Comparison of ENCODE assay signal across 9 cellular contexts in the genomic region with DNA sequence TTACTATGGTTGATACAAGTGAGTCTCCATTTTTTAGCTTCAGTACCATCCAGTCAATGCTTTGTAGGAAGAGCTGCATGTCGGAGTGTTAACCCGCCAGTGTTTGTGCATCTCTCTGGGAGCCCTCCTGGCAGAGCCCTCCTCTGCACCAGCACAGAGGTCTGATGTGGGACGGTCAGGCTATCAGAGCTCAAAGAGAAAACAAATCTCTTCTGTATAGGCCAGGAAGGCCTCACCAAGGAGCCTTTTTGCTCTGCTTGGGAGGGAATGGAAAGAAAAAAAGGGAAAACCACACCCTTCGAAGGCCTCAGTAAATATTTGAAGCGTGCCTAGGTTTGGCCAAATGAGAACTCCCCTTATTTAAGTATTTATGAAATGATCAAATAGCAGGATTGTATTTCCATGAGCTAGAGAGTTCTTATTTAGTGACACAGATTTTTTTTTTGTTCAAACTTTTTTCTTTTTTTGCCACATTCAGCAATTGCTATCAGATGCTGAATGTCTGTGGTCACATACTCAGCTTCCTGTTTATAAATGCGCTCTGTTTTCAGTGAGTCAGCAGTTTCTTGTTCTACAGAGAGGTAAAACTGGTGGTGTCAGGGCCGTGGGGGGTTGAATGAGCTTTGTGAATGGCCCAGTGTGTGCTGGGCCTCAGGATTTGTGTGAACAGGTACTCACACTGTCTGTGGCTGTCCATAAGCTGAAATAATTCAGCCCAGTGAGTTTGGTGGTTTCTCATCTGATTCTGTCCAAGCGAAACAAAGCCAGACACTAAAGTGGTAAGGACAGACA.
DNase-seq lines count a peak whose midpoint lies in the region; ATAC-seq and TF ChIP-seq lines count a peak whose summit lies in the region.
"Had no signal": no experiment of that assay in that cellular context is flagged by ENCODE, and none has a peak within 500 bp of the region (broad histone marks: within the 10 kb centered on the region; RNA-seq: fewer than 3 reads in every experiment).

No MANE protein-coding gene starts in this region.

- peak; percentile 61 for ATAC-seq in aorta (ENCODE audit: low FRiP score)

- H4K20me1 ChIP-seq in DOHH2 (ENCODE audit: control insufficient read depth, insufficient read depth, low read depth, low read length) (no peaks in the 10 kb centered on the region), fibroblast of lung (ENCODE audit: control insufficient read depth, extremely low read depth, insufficient read depth, low read length) (no peaks in the 10 kb centered on the region), osteoblast (ENCODE audit: insufficient read depth, low read length) (no peaks in the 10 kb centered on the region)

- no peaks in the 10 kb centered on the region for H3K9me3 ChIP-seq in DOHH2 (ENCODE audit: control insufficient read depth, insufficient read depth, low read length)
- no peaks in the 10 kb centered on the region for H3K9me3 ChIP-seq in fibroblast of lung (ENCODE audit: control insufficient read depth, insufficient read depth, low read depth, low read length)
- no peaks in the 10 kb centered on the region for H3K9me3 ChIP-seq in osteoblast (ENCODE audit: low read depth, low read length)
- no peaks in the 10 kb centered on the region for H3K9me3 ChIP-seq in aorta (ENCODE audit: control insufficient read depth, low read length)

- no peaks in the 10 kb centered on the region for H3F3A ChIP-seq in DOHH2 (ENCODE audit: control insufficient read depth, insufficient read depth)

- DNase-seq in H4 (ENCODE audit: low spot score) (peak; percentile 99), MV-4-11 (lab: John Stamatoyannopoulos, UW) (peak; percentile 78), fibroblast of lung (ENCODE audit: low read depth in 2 of 2) (peak; percentile 99), osteoblast (ENCODE audit: insufficient read length, low spot score, missing footprints) (peak; percentile 80), aorta (peak in 1 of 2 donors; percentile 60), GM19238 (ENCODE audit: insufficient read length, low spot score) (no peak)
- peak; percentile 23 for DNase-seq in activated T-cell treated with anti-CD3 and anti-CD28 coated beads, Interleukin-2, amount 50 U/mL, for 1 hour

- H3K4me3 ChIP-seq in DOHH2 (ENCODE audit: low read length) (no peak overlapping the region), fibroblast of lung (replicated peaks in 1 of 4; ENCODE audit: control extremely low read depth in 1 of 4, insufficient read depth in 1 of 4, low read depth in 3 of 4, low read length in 4 of 4) (no peak overlapping the region), osteoblast (ENCODE audit: insufficient read depth, low read length) (no peak overlapping the region), aorta (ENCODE audit: low read length in 2 of 2) (no peak overlapping the region)

- H3K27ac ChIP-seq in DOHH2 (ENCODE audit: low read depth, low read length) (no peak overlapping the region), fibroblast of lung (ENCODE audit: insufficient read depth, low read length) (peak overlapping the region; percentile 77), osteoblast (ENCODE audit: low read depth, low read length) (peak overlapping the region; percentile 95), aorta (ENCODE audit: low read depth in 1 of 2, low read length in 2 of 2) (peak overlapping the region in 1 of 2 donors; percentile 46)
- H3K27ac ChIP-seq: VCaP had no signal

- H3K4me2 ChIP-seq in DOHH2 (ENCODE audit: low read length) (peak overlapping the region; percentile 5; the same call in 1 of the 2 replicates), fibroblast of lung (ENCODE audit: extremely low read depth, insufficient read depth, low read length) (peak overlapping the region; percentile 53), osteoblast (ENCODE audit: insufficient read depth, low read length) (peak overlapping the region; percentile 68)

- H3K27me3 ChIP-seq in DOHH2 (ENCODE audit: control insufficient read depth, low read length) (no peaks in the 10 kb centered on the region), fibroblast of lung (ENCODE audit: control insufficient read depth, insufficient read depth, low read length) (no peaks in the 10 kb centered on the region), osteoblast (ENCODE audit: insufficient read depth, low read length) (no peaks in the 10 kb centered on the region), aorta (ENCODE audit: control insufficient read depth in 1 of 2, insufficient read depth in 2 of 2, low read length in 1 of 2) (no peaks in the 10 kb centered on the region)

- no peak overlapping the region for H3K9ac ChIP-seq in fibroblast of lung (ENCODE audit: insufficient read depth, low read length)

- H3K79me2 ChIP-seq in DOHH2 (ENCODE audit: control insufficient read depth, low read length) (no peaks in the 10 kb centered on the region), fibroblast of lung (ENCODE audit: control insufficient read depth, insufficient read depth, low read length) (no peaks in the 10 kb centered on the region), osteoblast (ENCODE audit: insufficient read depth, low read length) (no peaks in the 10 kb centered on the region)

- no peak overlapping the region for H2AFZ ChIP-seq in fibroblast of lung (ENCODE audit: low read length)
- H2AFZ ChIP-seq in osteoblast (ENCODE audit: low read length): peak overlapping the region; percentile 83

- H3K36me3 ChIP-seq in DOHH2 (ENCODE audit: control insufficient read depth, low read length): no peaks in the 10 kb centered on the region
- no peaks in the 10 kb centered on the region for H3K36me3 ChIP-seq in fibroblast of lung (ENCODE audit: control insufficient read depth, insufficient read depth, low read length)
- no peaks in the 10 kb centered on the region for H3K36me3 ChIP-seq in osteoblast (ENCODE audit: insufficient read depth, low read length)
- H3K36me3 ChIP-seq in aorta (ENCODE audit: control insufficient read depth in 1 of 2, insufficient read depth in 2 of 2, low read length in 1 of 2): no peaks in the 10 kb centered on the region

- peaks cover 7% of the 10 kb centered on the region for H3K4me1 ChIP-seq in DOHH2 (ENCODE audit: control insufficient read depth, low read length)
- peaks cover 22% of the 10 kb centered on the region for H3K4me1 ChIP-seq in fibroblast of lung (ENCODE audit: control insufficient read depth, extremely low read depth, insufficient read depth, low read length)
- H3K4me1 ChIP-seq in osteoblast (ENCODE audit: insufficient read depth, low read length): peaks cover 32% of the 10 kb centered on the region
- H3K4me1 ChIP-seq in aorta (ENCODE audit: control insufficient read depth in 1 of 2, insufficient read depth in 2 of 2, low read length in 2 of 2): no peaks in the 10 kb centered on the region

- intact Hi-C loops in aorta (cut with DNase I): no loop called here

- no peaks in the 10 kb centered on the region for H3K9me2 ChIP-seq in DOHH2 (replicated peaks; ENCODE audit: control insufficient read depth, low read length)

- TF ChIP-seq CTCF in DOHH2 (IDR thresholded peaks at IDR 0.05; ENCODE audit: low read depth, low read length, poor library complexity, severe bottlenecking): no peak
- no peak for TF ChIP-seq CTCF in fibroblast of lung (conservative IDR thresholded peaks at IDR 0.05 in 1 of 2, IDR thresholded peaks at IDR 0.05 in 1 of 2; ENCODE audit: low read depth in 1 of 2, low read length in 2 of 2)
- no peak for TF ChIP-seq CTCF in osteoblast (IDR thresholded peaks at IDR 0.05; ENCODE audit: extremely low read depth, low read depth, low read length)

- WGBS in aorta, 2 donors: 70 to 71% methylated on average over 8 of the region's 8 CpGs

Comparison
In these comparisons a context has a peak if more than half of its experiments do, and no peak if none do; other contexts are left out.
1. H3K4me2 ChIP-seq: peak in every context shown above with its lines; median percentile 68 in osteoblast; 53 in fibroblast of lung; 5 in DOHH2.